9 cellular contexts compared by ENCODE assay signal in genomic region chr2:201432551-201433388, GRCh38. TPM values are rescaled to one million over a fixed set of nuclear protein-coding genes. Genes with fewer than 3 reads are reported as not detected.
DNase-seq lines count a peak whose midpoint lies in the region; ATAC-seq and TF ChIP-seq lines count a peak whose summit lies in the region.
"Had no signal": no experiment of that assay in that cellular context is flagged by ENCODE, and none has a peak within 500 bp of the region (broad histone marks: within the 10 kb centered on the region; RNA-seq: fewer than 3 reads in every experiment).

No MANE protein-coding gene starts in this region.

- no peak for TF ChIP-seq POLR2A in gastroesophageal sphincter (IDR thresholded peaks at IDR 0.05)

- H3K4me3 Mint-ChIP-seq in activated CD8-positive, alpha-beta T cell treated with anti-CD3 and anti-CD28 coated beads for 36 hours, result peak overlapping the region; percentile 39
- H3K4me3 Mint-ChIP-seq in stimulated activated effector memory CD8-positive, alpha-beta T cell treated with anti-CD3 and anti-CD28 coated beads, Interleukin-12 subunit alpha, Interleukin-12 subunit beta, amount 100 ng/mL, for 72 hours, result peak overlapping the region; percentile 30

- TF ChIP-seq EP300 in gastroesophageal sphincter (IDR thresholded peaks at IDR 0.05), result no peak

- CTCF ChIA-PET in activated CD8-positive, alpha-beta T cell treated with anti-CD3 and anti-CD28 coated beads for 36 hours (lab: Charles Lee), result interaction anchor here (1.0 to 1.9 kb wide), 4 partner anchors 10 to 20 kb away, joined by 3 to 5 read pairs (median 3); no protein-coding TSS in a partner anchor

- H3K9me3 Mint-ChIP-seq in activated CD8-positive, alpha-beta T cell treated with anti-CD3 and anti-CD28 coated beads for 36 hours, result peaks cover 3% of the 10 kb centered on the region
- H3K9me3 Mint-ChIP-seq in stimulated activated effector memory CD8-positive, alpha-beta T cell treated with anti-CD3 and anti-CD28 coated beads, Interleukin-12 subunit alpha, Interleukin-12 subunit beta, amount 100 ng/mL, for 72 hours, result no peaks in the 10 kb centered on the region

- DNase-seq in HUDEP-2 (lab: John Stamatoyannopoulos, UW; ENCODE audit: unreplicated experiment in 76 of 76) (peak in 61 of 76 experiments; percentile 4 to 78 (median 30)), globus pallidus (ENCODE audit: low spot score) (no peak)
- DNase-seq in activated CD8-positive, alpha-beta T cell treated with anti-CD3 and anti-CD28 coated beads for 36 hours, result no peak
- no peak for DNase-seq in stimulated activated effector memory CD8-positive, alpha-beta T cell treated with anti-CD3 and anti-CD28 coated beads, Interleukin-12 subunit alpha, Interleukin-12 subunit beta, amount 100 ng/mL, for 72 hours (ENCODE audit: low spot score in 2 of 2)
- DNase-seq: NCI-H774 had no signal

- H3K27ac Mint-ChIP-seq in activated CD8-positive, alpha-beta T cell treated with anti-CD3 and anti-CD28 coated beads for 36 hours, result peak overlapping the region; percentile 92
- H3K27ac Mint-ChIP-seq in stimulated activated effector memory CD8-positive, alpha-beta T cell treated with anti-CD3 and anti-CD28 coated beads, Interleukin-12 subunit alpha, Interleukin-12 subunit beta, amount 100 ng/mL, for 72 hours, result peak overlapping the region; percentile 77

- WGBS in gastroesophageal sphincter (ENCODE audit: low coverage in 1 of 2), 2 donors, result 18 to 47% methylated on average over 5 of the region's 5 CpGs

- H3K27me3 Mint-ChIP-seq in activated CD8-positive, alpha-beta T cell treated with anti-CD3 and anti-CD28 coated beads for 36 hours, result no peaks in the 10 kb centered on the region

- no peaks in the 10 kb centered on the region for H3K36me3 ChIP-seq in gastroesophageal sphincter

- peaks cover 13 to 57% (median 17%) of the 10 kb centered on the region in 3 donors for H3K4me1 ChIP-seq in gastroesophageal sphincter

- POLR2A ChIA-PET in activated CD8-positive, alpha-beta T cell treated with anti-CD3 and anti-CD28 coated beads for 36 hours (lab: Charles Lee), result interaction anchor here (1.0 to 2.0 kb wide), 3 partner anchors 13 to 189 kb away, joined by 3 to 5 read pairs (median 5); partner anchors contain the start of genes STRADB and TRAK2

- H3K4me1 Mint-ChIP-seq in activated CD8-positive, alpha-beta T cell treated with anti-CD3 and anti-CD28 coated beads for 36 hours (ENCODE audit: low read depth), result peaks cover 30% of the 10 kb centered on the region
- H3K4me1 Mint-ChIP-seq in stimulated activated effector memory CD8-positive, alpha-beta T cell treated with anti-CD3 and anti-CD28 coated beads, Interleukin-12 subunit alpha, Interleukin-12 subunit beta, amount 100 ng/mL, for 72 hours, result peaks cover 33% of the 10 kb centered on the region

- ATAC-seq in activated CD8-positive, alpha-beta T cell treated with anti-CD3 and anti-CD28 coated beads for 36 hours, result no peak
- peak; percentile 53 for ATAC-seq in gastroesophageal sphincter
- ATAC-seq in stimulated activated effector memory CD8-positive, alpha-beta T cell treated with anti-CD3 and anti-CD28 coated beads, Interleukin-12 subunit alpha, Interleukin-12 subunit beta, amount 100 ng/mL, for 72 hours, result no peak
- ATAC-seq in HG03520 (IDR thresholded peaks at IDR 0.05; ENCODE audit: unreplicated experiment), result no peak
- ATAC-seq in GM21367 (IDR thresholded peaks at IDR 0.05; ENCODE audit: unreplicated experiment), result no peak
- ATAC-seq in HG03342 (IDR thresholded peaks at IDR 0.05; ENCODE audit: unreplicated experiment), result no peak

- no peak overlapping the region for H3K4me3 ChIP-seq in gastroesophageal sphincter

- no peaks in the 10 kb centered on the region for H3K27me3 ChIP-seq in gastroesophageal sphincter

- no peak for TF ChIP-seq CTCF in activated CD8-positive, alpha-beta T cell treated with anti-CD3 and anti-CD28 coated beads for 36 hours (IDR thresholded peaks at IDR 0.05)
- no peak for TF ChIP-seq CTCF in gastroesophageal sphincter (IDR thresholded peaks at IDR 0.05)

- H3K36me3 Mint-ChIP-seq in activated CD8-positive, alpha-beta T cell treated with anti-CD3 and anti-CD28 coated beads for 36 hours (ENCODE audit: low read depth), result peaks cover 15% of the 10 kb centered on the region
- H3K36me3 Mint-ChIP-seq in stimulated activated effector memory CD8-positive, alpha-beta T cell treated with anti-CD3 and anti-CD28 coated beads, Interleukin-12 subunit alpha, Interleukin-12 subunit beta, amount 100 ng/mL, for 72 hours, result no peaks in the 10 kb centered on the region

- no peaks in the 10 kb centered on the region for H3K9me3 ChIP-seq in gastroesophageal sphincter

- H3K27ac ChIP-seq in gastroesophageal sphincter, result peak overlapping the region; percentile 36 to 67 (median 61)

- intact Hi-C loops in activated CD8-positive, alpha-beta T cell treated with anti-CD3 and anti-CD28 coated beads for 36 hours (cut with micrococcal nuclease), result no loop called here

RNA-seq across cellular contexts. Expression of gene TRAK2, which starts 18.5 kb away (rescaled TPM):
- total RNA-seq in activated CD8-positive, alpha-beta T cell treated with anti-CD3 and anti-CD28 coated beads for 36 hours, result 10 to 100 TPM; 19.8 to 22.8 TPM
- total RNA-seq in gastroesophageal sphincter, result 100 to 1,000 TPM in 2 of 4 donors, 10 to 100 TPM in 2; 64.8 to 129 (median 105) TPM

RNA-seq across cellular contexts. Expression of gene STRADB, which starts 18.8 kb away (rescaled TPM):
- 10 to 100 TPM; 25.5 to 25.9 TPM for total RNA-seq in activated CD8-positive, alpha-beta T cell treated with anti-CD3 and anti-CD28 coated beads for 36 hours
- 10 to 100 TPM in 3 of 4 donors, 1 to 10 TPM in 1; 9.3 to 34.9 (median 13.0) TPM for total RNA-seq in gastroesophageal sphincter

Comparison
In these comparisons a context has a peak if more than half of its experiments do, and no peak if none do; other contexts are left out.
1. DNase-seq: peak in HUDEP-2 (61 of 76); none in activated CD8-positive, alpha-beta T cell treated with anti-CD3 and anti-CD28 coated beads for 36 hours (single experiment), stimulated activated effector memory CD8-positive, alpha-beta T cell treated with anti-CD3 and anti-CD28 coated beads, Interleukin-12 subunit alpha, Interleukin-12 subunit beta, amount 100 ng/mL, for 72 hours (0 of 2) and globus pallidus (single experiment).